In the genomic region with DNA sequence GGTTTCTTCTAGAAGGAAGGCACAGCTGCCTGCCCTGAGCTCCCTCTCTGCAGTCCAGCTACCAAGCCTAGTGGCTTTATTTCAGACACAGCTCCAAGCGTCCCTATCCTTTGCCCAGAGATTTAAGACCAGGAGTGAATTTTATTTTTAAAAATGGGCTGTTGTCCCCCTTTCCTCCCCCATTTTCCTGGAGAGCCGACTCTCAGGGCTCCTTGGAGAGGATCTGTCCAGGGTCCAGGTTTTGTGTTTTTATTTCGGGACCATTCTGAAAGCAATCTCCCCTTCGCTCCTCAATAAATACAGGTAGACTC, we compare ENCODE assay signal across 8 cellular contexts. TPM values are rescaled to one million over a fixed set of nuclear protein-coding genes. Genes with fewer than 3 reads are reported as not detected.
DNase-seq lines count a peak whose midpoint lies in the region; ATAC-seq and TF ChIP-seq lines count a peak whose summit lies in the region.

No MANE protein-coding gene starts in this region.

- H3K4me3 Mint-ChIP-seq in CD4-positive, alpha-beta T cell: peak overlapping the region; percentile 93
- H3K4me3 Mint-ChIP-seq in effector memory CD8-positive, alpha-beta T cell: peak overlapping the region; percentile 82 to 85

- H3K9me2 ChIP-seq in OCI-LY1 (ENCODE audit: low read depth, low read length): no peaks in the 10 kb centered on the region

- no peaks in the 10 kb centered on the region for H3K27me3 Mint-ChIP-seq in CD4-positive, alpha-beta T cell
- H3K27me3 Mint-ChIP-seq in effector memory CD8-positive, alpha-beta T cell: no peaks in the 10 kb centered on the region

- no peak overlapping the region for H2AFZ ChIP-seq in OCI-LY1 (ENCODE audit: low read length)

- POLR2A ChIA-PET in CD4-positive, alpha-beta T cell (lab: Charles Lee): interaction anchor here (1.4 to 6.3 kb wide), 7 partner anchors 12 to 136 kb away, joined by 7 to 71 read pairs (median 15); a partner anchor contains a TSS

- DNase-seq in CD4-positive, alpha-beta T cell: no peak
- no peak for DNase-seq in effector memory CD8-positive, alpha-beta T cell
- no peak for DNase-seq in GOT3 (lab: John Stamatoyannopoulos, UW)

- peaks cover 45% of the 10 kb centered on the region for H3K4me1 Mint-ChIP-seq in CD4-positive, alpha-beta T cell (ENCODE audit: low read depth)
- H3K4me1 Mint-ChIP-seq in effector memory CD8-positive, alpha-beta T cell (ENCODE audit: low read depth in 2 of 2): peaks cover 23 to 24% of the 10 kb centered on the region in 2 donors

- no peaks in the 10 kb centered on the region for H3K27me3 ChIP-seq in CD4-positive, alpha-beta T cell (ENCODE audit: control insufficient read depth, insufficient read depth, low read length)
- no peaks in the 10 kb centered on the region for H3K27me3 ChIP-seq in OCI-LY1 (ENCODE audit: insufficient read depth, low read length)
- no peaks in the 10 kb centered on the region for H3K27me3 ChIP-seq in neutrophil

- peak overlapping the region; percentile 67 for H3K4me2 ChIP-seq in OCI-LY1 (ENCODE audit: low read length)

- intact Hi-C loops in CD4-positive, alpha-beta T cell (cut with DNase I, micrococcal nuclease): loop anchor here (1.0 to 10.0 kb wide), 6 partner anchors 23 to 587 kb away; a partner anchor contains a TSS

- peak overlapping the region; percentile 67 for H3K9ac ChIP-seq in OCI-LY1 (ENCODE audit: low read length)

- no peak for ATAC-seq in CD4-positive, alpha-beta T cell (ENCODE audit: poor library complexity)
- ATAC-seq in effector memory CD8-positive, alpha-beta T cell (replicated peaks): no peak
- ATAC-seq in GM21515 (IDR thresholded peaks at IDR 0.05; ENCODE audit: unreplicated experiment) (no peak), HG03342 (IDR thresholded peaks at IDR 0.05; ENCODE audit: unreplicated experiment) (no peak), GM18907 (IDR thresholded peaks at IDR 0.05; ENCODE audit: unreplicated experiment) (no peak)

- peaks cover 6% of the 10 kb centered on the region; the same call in 1 of the 2 replicates for H3K79me2 ChIP-seq in OCI-LY1 (ENCODE audit: insufficient read depth, low read length)

- TF ChIP-seq CTCF in CD4-positive, alpha-beta T cell (IDR thresholded peaks at IDR 0.05): no peak
- TF ChIP-seq CTCF in OCI-LY1 (IDR thresholded peaks at IDR 0.05; ENCODE audit: low read length) (no peak), neutrophil (IDR thresholded peaks at IDR 0.05) (no peak)

- H3K4me3 ChIP-seq in OCI-LY1 (ENCODE audit: low read depth, low read length, poor library complexity, severe bottlenecking) (peak overlapping the region; percentile 63), neutrophil (ENCODE audit: low read depth in 1 of 2, low read length in 1 of 2) (peak overlapping the region; percentile 89 to 93)

- peaks cover 23% of the 10 kb centered on the region for H3K36me3 Mint-ChIP-seq in CD4-positive, alpha-beta T cell (ENCODE audit: low read depth)
- H3K36me3 Mint-ChIP-seq in effector memory CD8-positive, alpha-beta T cell (ENCODE audit: insufficient read depth): peaks cover 53% of the 10 kb centered on the region

- CTCF ChIA-PET in CD4-positive, alpha-beta T cell (lab: Charles Lee): interaction anchor here (0.9 to 2.2 kb wide), 9 partner anchors 11 to 102 kb away, joined by 3 to 32 read pairs (median 5); a partner anchor contains a TSS

- H3K36me3 ChIP-seq in OCI-LY1 (ENCODE audit: insufficient read depth, low read length) (peaks cover 9% of the 10 kb centered on the region), neutrophil (peaks cover 10% of the 10 kb centered on the region)

- H4K20me1 ChIP-seq in OCI-LY1 (ENCODE audit: insufficient read depth, low read length): no peaks in the 10 kb centered on the region

- H3K27ac ChIP-seq in CD4-positive, alpha-beta T cell (ENCODE audit: low read depth, low read length): peak overlapping the region; percentile 83
- H3K27ac ChIP-seq in OCI-LY1 (ENCODE audit: low read depth, low read length, poor library complexity, severe bottlenecking) (peak overlapping the region; percentile 63), neutrophil (peak overlapping the region; percentile 92)

- H3K9me3 ChIP-seq in CD4-positive, alpha-beta T cell (ENCODE audit: control insufficient read depth, low read length): no peaks in the 10 kb centered on the region
- H3K9me3 ChIP-seq in OCI-LY1 (ENCODE audit: low read length) (no peaks in the 10 kb centered on the region), neutrophil (no peaks in the 10 kb centered on the region)

- peak overlapping the region; percentile 91 for H3K27ac Mint-ChIP-seq in CD4-positive, alpha-beta T cell
- peak overlapping the region; percentile 87 to 95 for H3K27ac Mint-ChIP-seq in effector memory CD8-positive, alpha-beta T cell

- H3K4me1 ChIP-seq in OCI-LY1 (ENCODE audit: insufficient read depth, low read length, severe bottlenecking): peaks cover 28% of the 10 kb centered on the region
- H3K4me1 ChIP-seq in neutrophil (ENCODE audit: control insufficient read depth in 1 of 2, insufficient read depth in 1 of 2, low read depth in 1 of 2, low read length in 1 of 2): peaks cover 42 to 46% of the 10 kb centered on the region in 2 experiments

- H3K9me3 Mint-ChIP-seq in CD4-positive, alpha-beta T cell: no peaks in the 10 kb centered on the region
- no peaks in the 10 kb centered on the region for H3K9me3 Mint-ChIP-seq in effector memory CD8-positive, alpha-beta T cell

- no peaks in the 10 kb centered on the region for H3F3A ChIP-seq in OCI-LY1 (ENCODE audit: insufficient read depth, low read length)

RNA-seq across cellular contexts. Expression of a gene that starts 4.4 kb away (rescaled TPM):
- 10 to 100 TPM; 26.4 to 26.5 TPM for total RNA-seq in CD4-positive, alpha-beta T cell

RNA-seq across cellular contexts. Expression of a gene that starts 8.2 kb away (rescaled TPM):
- 1 to 10 TPM; 1.5 TPM for total RNA-seq in CD4-positive, alpha-beta T cell

RNA-seq across cellular contexts. Expression of a gene that starts 22.7 kb away (rescaled TPM):
- total RNA-seq in CD4-positive, alpha-beta T cell: 10 to 100 TPM; 17.4 to 19.2 TPM

RNA-seq across cellular contexts. Expression of a gene that starts 31.4 kb away (rescaled TPM):
- total RNA-seq in CD4-positive, alpha-beta T cell: under 1 TPM; 0.08 to 0.11 TPM

RNA-seq across cellular contexts. Expression of a gene that starts 44.1 kb away (rescaled TPM):
- total RNA-seq in CD4-positive, alpha-beta T cell: 1 to 10 TPM; 4.3 to 5.2 TPM
